Comparison of ENCODE assay signal across 22 cellular contexts in genomic region chr18:79846936-79847557, GRCh38. TPM values are rescaled to one million over a fixed set of nuclear protein-coding genes. Genes with fewer than 3 reads are reported as not detected.
A peak's percentile ranks its signal among the peaks of the same experiment; 100 is the strongest.
DNase-seq lines count a peak whose midpoint lies in the region; ATAC-seq and TF ChIP-seq lines count a peak whose summit lies in the region.
"Had no signal": no experiment of that assay in that cellular context is flagged by ENCODE, and none has a peak within 500 bp of the region (broad histone marks: within the 10 kb centered on the region; RNA-seq: fewer than 3 reads in every experiment).

No MANE protein-coding gene starts in this region.

- peak; percentile 26 for DNase-seq in activated CD8-positive, alpha-beta memory T cell treated with anti-CD3 and anti-CD28 coated beads for 24 hours
- DNase-seq in activated CD8-positive, alpha-beta memory T cell treated with anti-CD3 and anti-CD28 coated beads, Interleukin-2, amount 50 U/mL, for 4 hours, result no peak
- DNase-seq in esophagus muscularis mucosa (ENCODE audit: extremely low spot score) (peak; percentile 68), nephron progenitor cell (no peak), upper lobe of right lung (peak; percentile 30), amygdala (lab: John Stamatoyannopoulos, UW) (no peak), NCI-H1092 (lab: John Stamatoyannopoulos, UW) (no peak)
- no peak for DNase-seq in activated CD4-positive, alpha-beta T cell treated with anti-CD3 and anti-CD28 coated beads, Interleukin-2, amount 10 ng/mL, durations not matched to agents 7 days and 5 days
- DNase-seq: 8988T; CD4-positive, alpha-beta memory T cell; DMS153; GF-D8; HFFc6; KG1; NCI-H1436; NCI-H2029; NK-92 treated with Interleukin-12 subunit alpha and Interleukin-12 subunit beta, amount 100 ng/mL, for 24 hours had no signal

- TF ChIP-seq EP300 in esophagus muscularis mucosa (IDR thresholded peaks at IDR 0.05), result no peak

- H3K27ac ChIP-seq in esophagus muscularis mucosa (replicated peaks in 1 of 4), result no peak overlapping the region
- H3K27ac ChIP-seq in upper lobe of right lung, result no peak overlapping the region
- H3K27ac ChIP-seq: BLaER1 had no signal

- POLR2A ChIA-PET in activated CD4-positive, alpha-beta T cell treated with anti-CD3 and anti-CD28 coated beads, Interleukin-2, amount 10 ng/mL, durations not matched to agents 7 days and 5 days (lab: Charles Lee), result no interaction called here

- no peaks in the 10 kb centered on the region for H3K36me3 Mint-ChIP-seq in nephron progenitor cell (ENCODE audit: low read depth)
- H3K36me3 Mint-ChIP-seq in activated CD4-positive, alpha-beta T cell treated with anti-CD3 and anti-CD28 coated beads, Interleukin-2, amount 10 ng/mL, durations not matched to agents 7 days and 5 days (ENCODE audit: low read depth), result no peaks in the 10 kb centered on the region
- H3K36me3 Mint-ChIP-seq: CD4-positive, alpha-beta memory T cell had no signal

- no peak for TF ChIP-seq POLR2A in esophagus muscularis mucosa (IDR thresholded peaks at IDR 0.05; ENCODE audit: low read depth)

- H3K9me3 ChIP-seq in esophagus muscularis mucosa (peaks cover 0 to 14% (median 10%) of the 10 kb centered on the region in 4 donors), upper lobe of right lung (no peaks in the 10 kb centered on the region)

- CTCF ChIA-PET in activated CD4-positive, alpha-beta T cell treated with anti-CD3 and anti-CD28 coated beads, Interleukin-2, amount 10 ng/mL, durations not matched to agents 7 days and 5 days (lab: Charles Lee), result no interaction called here

- H3K36me3 ChIP-seq in esophagus muscularis mucosa (no peaks in the 10 kb centered on the region), upper lobe of right lung (no peaks in the 10 kb centered on the region)
- H3K36me3 ChIP-seq: BLaER1 had no signal

- no peaks in the 10 kb centered on the region for H3K4me1 ChIP-seq in esophagus muscularis mucosa
- H3K4me1 ChIP-seq in upper lobe of right lung, result no peaks in the 10 kb centered on the region
- H3K4me1 ChIP-seq: BLaER1 had no signal

- H3K4me1 Mint-ChIP-seq in nephron progenitor cell, result peaks cover 5% of the 10 kb centered on the region
- no peaks in the 10 kb centered on the region for H3K4me1 Mint-ChIP-seq in activated CD4-positive, alpha-beta T cell treated with anti-CD3 and anti-CD28 coated beads, Interleukin-2, amount 10 ng/mL, durations not matched to agents 7 days and 5 days

- peaks cover 24% of the 10 kb centered on the region for H3K9me3 Mint-ChIP-seq in nephron progenitor cell
- no peaks in the 10 kb centered on the region for H3K9me3 Mint-ChIP-seq in activated CD4-positive, alpha-beta T cell treated with anti-CD3 and anti-CD28 coated beads, Interleukin-2, amount 10 ng/mL, durations not matched to agents 7 days and 5 days
- H3K9me3 Mint-ChIP-seq: HFFc6 had no signal

- no peak overlapping the region for H3K4me3 ChIP-seq in esophagus muscularis mucosa
- no peak overlapping the region for H3K4me3 ChIP-seq in upper lobe of right lung
- H3K4me3 ChIP-seq: BLaER1, GM12878 had no signal

- peaks cover 0 to 1% (median 0%) of the 10 kb centered on the region in 4 donors for H3K27me3 ChIP-seq in esophagus muscularis mucosa
- no peaks in the 10 kb centered on the region for H3K27me3 ChIP-seq in upper lobe of right lung
- H3K27me3 ChIP-seq: BLaER1 had no signal

- H3K27ac Mint-ChIP-seq in nephron progenitor cell, result peak overlapping the region; percentile 28
- no peak overlapping the region for H3K27ac Mint-ChIP-seq in activated CD4-positive, alpha-beta T cell treated with anti-CD3 and anti-CD28 coated beads, Interleukin-2, amount 10 ng/mL, durations not matched to agents 7 days and 5 days
- H3K27ac Mint-ChIP-seq: CD4-positive, alpha-beta memory T cell; HFFc6 had no signal

- WGBS in esophagus muscularis mucosa, result 77% methylated on average over 16 of the region's 17 CpGs

- H3K27me3 Mint-ChIP-seq in nephron progenitor cell (ENCODE audit: low read depth, poor library complexity), result peaks cover 6% of the 10 kb centered on the region
- H3K27me3 Mint-ChIP-seq in activated CD4-positive, alpha-beta T cell treated with anti-CD3 and anti-CD28 coated beads, Interleukin-2, amount 10 ng/mL, durations not matched to agents 7 days and 5 days, result peaks cover 2% of the 10 kb centered on the region

- ATAC-seq in upper lobe of right lung, result no peak
- ATAC-seq: GM12878, HepG2, Right ventricle myocardium inferior had no signal

- no peak overlapping the region for H3K4me3 Mint-ChIP-seq in nephron progenitor cell
- H3K4me3 Mint-ChIP-seq in activated CD4-positive, alpha-beta T cell treated with anti-CD3 and anti-CD28 coated beads, Interleukin-2, amount 10 ng/mL, durations not matched to agents 7 days and 5 days, result no peak overlapping the region
- H3K4me3 Mint-ChIP-seq: CD4-positive, alpha-beta memory T cell; HFFc6 had no signal

- no peak for TF ChIP-seq CTCF in esophagus muscularis mucosa (IDR thresholded peaks at IDR 0.05)
- TF ChIP-seq CTCF in nephron progenitor cell (IDR thresholded peaks at IDR 0.05), result no peak
- TF ChIP-seq CTCF in upper lobe of right lung (IDR thresholded peaks at IDR 0.05), result no peak

- intact Hi-C loops in esophagus muscularis mucosa (cut with DNase I) (no loop called here), upper lobe of right lung (cut with DNase I) (no loop called here)

RNA-seq across cellular contexts. Expression of gene KCNG2, which starts 49.3 kb away (rescaled TPM):
- 1 to 10 TPM in 1 of 4 donors, not detected in 3; 1.7 TPM for total RNA-seq in esophagus muscularis mucosa
- 0.46 TPM for total RNA-seq in upper lobe of right lung
- total RNA-seq in activated CD4-positive, alpha-beta T cell treated with anti-CD3 and anti-CD28 coated beads, Interleukin-2, amount 10 ng/mL, durations not matched to agents 7 days and 5 days, result not detected
- total RNA-seq: CD4-positive, alpha-beta memory T cell; HepG2; HFFc6; Right ventricle myocardium inferior; SK-MEL-5 had no signal

Comparison
In these comparisons a context has a peak if more than half of its experiments do, and no peak if none do; other contexts are left out.
1. DNase-seq: peak in activated CD8-positive, alpha-beta memory T cell treated with anti-CD3 and anti-CD28 coated beads for 24 hours (single experiment), esophagus muscularis mucosa (single experiment) and upper lobe of right lung (single experiment); none in activated CD8-positive, alpha-beta memory T cell treated with anti-CD3 and anti-CD28 coated beads, Interleukin-2, amount 50 U/mL, for 4 hours (single experiment), nephron progenitor cell (single experiment), amygdala (0 of 56), NCI-H1092 (single experiment) and activated CD4-positive, alpha-beta T cell treated with anti-CD3 and anti-CD28 coated beads, Interleukin-2, amount 10 ng/mL, durations not matched to agents 7 days and 5 days (single experiment).